25 cellular contexts compared by ENCODE assay signal in the genomic region with DNA sequence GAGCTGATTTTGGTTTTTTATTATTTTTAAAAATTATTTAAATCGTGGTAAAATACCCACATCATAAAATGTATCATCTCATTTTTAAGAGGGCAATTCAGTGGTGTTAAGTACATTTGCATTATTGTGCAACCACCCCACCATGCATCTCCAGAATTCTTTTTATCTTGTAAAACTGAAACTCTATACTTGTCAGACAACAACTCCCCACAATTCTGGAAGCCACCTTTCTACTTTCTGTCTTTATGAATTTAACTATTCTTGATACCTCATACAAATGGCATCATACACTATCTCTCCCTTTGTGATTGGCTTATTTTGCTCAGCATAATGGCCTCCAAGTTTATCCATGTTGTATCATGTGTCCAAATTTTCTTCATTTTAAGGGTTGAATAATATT.
"Had no signal": no experiment of that assay in that cellular context is flagged by ENCODE, and none has a peak within 500 bp of the region (broad histone marks: within the 10 kb centered on the region; RNA-seq: fewer than 3 reads in every experiment).

No MANE protein-coding gene starts in this region.

- H2AFZ ChIP-seq: hepatocyte, neural progenitor cell, parathyroid adenoma had no signal

- H3K27ac ChIP-seq: coronary artery, esophagus muscularis mucosa, foreskin keratinocyte, gastroesophageal sphincter, heart left ventricle, hepatocyte, neural progenitor cell, parathyroid adenoma, right atrium auricular region, skin epidermis, spleen, stomach, thyroid gland had no signal

- H3K79me2 ChIP-seq: hepatocyte, parathyroid adenoma had no signal

- H3K9ac ChIP-seq: neural progenitor cell, parathyroid adenoma had no signal

- H3K27ac Mint-ChIP-seq: memory B cell; nephron; neural progenitor cell; progenitor cell of endocrine pancreas; stimulated activated naive B cell treated with anti-CD40 and anti-IgM and Interleukin-4, amounts not matched to agents 10 μg/mL and 1 μg/mL and 100 μg/mL, for 72 hours; type B pancreatic cell had no signal

- H3K4me3 ChIP-seq: coronary artery, esophagus muscularis mucosa, gastroesophageal sphincter, heart left ventricle, hepatocyte, lung, neural progenitor cell, right atrium auricular region, skin epidermis, spleen, stomach, thyroid gland had no signal

- H3K4me1 ChIP-seq: esophagus muscularis mucosa, foreskin keratinocyte, gastroesophageal sphincter, heart left ventricle, parathyroid adenoma, right atrium auricular region, spleen, stomach, thyroid gland had no signal

- H3K27me3 Mint-ChIP-seq: stimulated activated naive B cell treated with anti-CD40 and anti-IgM and Interleukin-4, amounts not matched to agents 10 μg/mL and 1 μg/mL and 100 μg/mL, for 72 hours had no signal

- H3K4me2 ChIP-seq: hepatocyte, neural progenitor cell had no signal

- H3K27me3 ChIP-seq: esophagus muscularis mucosa, gastroesophageal sphincter, hepatocyte, neural progenitor cell, right atrium auricular region, spleen, stomach, thyroid gland had no signal

- FAIRE-seq: endothelial cell of umbilical vein, kidney had no signal

- DNase-seq: dermis blood vessel endothelial cell; effector memory CD4-positive, alpha-beta T cell; foreskin keratinocyte; heart left ventricle; kidney; spleen; stimulated activated CD4-positive, alpha-beta T cell treated with anti-CD3 and anti-CD28 coated beads, Interleukin-4, amount 100 ng/mL, for 4 hours; stimulated activated naive B cell treated with anti-CD40 and anti-IgM and Interleukin-4, amounts not matched to agents 10 μg/mL and 1 μg/mL and 100 μg/mL, for 72 hours; stomach; thyroid gland had no signal

- H3K36me3 Mint-ChIP-seq: neural progenitor cell, type B pancreatic cell had no signal

- H3K36me3 ChIP-seq: esophagus muscularis mucosa, gastroesophageal sphincter, heart left ventricle, neural progenitor cell, right atrium auricular region, spleen, stomach, thyroid gland had no signal

- ATAC-seq: gastroesophageal sphincter; heart left ventricle; left lobe of liver; stimulated activated naive B cell treated with anti-CD40 and anti-IgM and Interleukin-4, amounts not matched to agents 10 μg/mL and 1 μg/mL and 100 μg/mL, for 72 hours had no signal

- H3K4me1 Mint-ChIP-seq: memory B cell, nephron had no signal

- H3K4me3 Mint-ChIP-seq: memory B cell; nephron; neural progenitor cell; stimulated activated naive B cell treated with anti-CD40 and anti-IgM and Interleukin-4, amounts not matched to agents 10 μg/mL and 1 μg/mL and 100 μg/mL, for 72 hours; type B pancreatic cell had no signal

- H3K9me3 ChIP-seq: gastroesophageal sphincter, thyroid gland had no signal
